10 cellular contexts compared by ENCODE assay signal in genomic region chr7:134482858-134483257, GRCh38. TPM values are rescaled to one million over a fixed set of nuclear protein-coding genes. Genes with fewer than 3 reads are reported as not detected.
"Had no signal": no experiment of that assay in that cellular context is flagged by ENCODE, and none has a peak within 500 bp of the region (broad histone marks: within the 10 kb centered on the region; RNA-seq: fewer than 3 reads in every experiment).

No MANE protein-coding gene starts in this region.

- H3K36me3 Mint-ChIP-seq: IgD-negative memory B cell had no signal

- H3K4me3 ChIP-seq: GM23338 had no signal

- DNase-seq: H9, HCEC 1CT, HFFc6, KBM-7 had no signal

- H3K4me2 ChIP-seq: GM23338 had no signal

- H3K27ac Mint-ChIP-seq: GM23338, H9, HFFc6, IgD-negative memory B cell had no signal

- ATAC-seq: GM23338 had no signal

- FAIRE-seq: H1, H54, HepG2 had no signal

- H3K4me1 Mint-ChIP-seq: IgD-negative memory B cell had no signal

- H3K27ac ChIP-seq: HL-60 had no signal

- H3K4me3 Mint-ChIP-seq: GM23338, H9, HFFc6, IgD-negative memory B cell had no signal

RNA-seq across cellular contexts. Expression of gene AKR1B10, which starts 44.5 kb away (rescaled TPM):
- total RNA-seq: H1, H9 had no signal
- polyA plus RNA-seq: IgD-negative memory B cell had no signal
